ENCODE assay signal across 5 cellular contexts in genomic region chr2:118536306-118536705, GRCh38.
"Had no signal": no experiment of that assay in that cellular context is flagged by ENCODE, and none has a peak within 500 bp of the region (broad histone marks: within the 10 kb centered on the region; RNA-seq: fewer than 3 reads in every experiment).

No MANE protein-coding gene starts in this region.

- H3K4me3 ChIP-seq: GM23338 had no signal

- H3K4me2 ChIP-seq: GM23338 had no signal

- DNase-seq: H9, HCEC 1CT, KBM-7 had no signal

- H3K9me3 Mint-ChIP-seq: GM23338, H9, IgD-negative memory B cell had no signal

- H3K27ac Mint-ChIP-seq: GM23338, H9 had no signal

- ATAC-seq: GM23338 had no signal

- H3K36me3 Mint-ChIP-seq: IgD-negative memory B cell had no signal

- H3K4me3 Mint-ChIP-seq: GM23338, H9, IgD-negative memory B cell had no signal

- H3K4me1 Mint-ChIP-seq: IgD-negative memory B cell had no signal
